8 cellular contexts compared by ENCODE assay signal in genomic region chr19:55258828-55259539, GRCh38. TPM values are rescaled to one million over a fixed set of nuclear protein-coding genes. Genes with fewer than 3 reads are reported as not detected.
DNase-seq lines count a peak whose midpoint lies in the region; ATAC-seq and TF ChIP-seq lines count a peak whose summit lies in the region.

Gene PPP6R1 (minus strand): TSS chr19:55259017. CDS start chr19:55247103, 11,914 bp downstream.

- DNase-seq in GM13976 (ENCODE audit: low spot score): peak; percentile 98
- DNase-seq in NCI-H146 treated with DMSO at 0.1 percent for 48 hours (lab: John Stamatoyannopoulos, UW; ENCODE audit: unreplicated experiment): peak; percentile 98
- DNase-seq in amniotic epithelial cell (ENCODE audit: low read depth): peak; percentile 99
- DNase-seq in heart right ventricle: peak; percentile 98
- DNase-seq in posterior cingulate gyrus: peak; percentile 94 to 99 (median 96)
- DNase-seq in upper lobe of left lung: peak; percentile 95 to 99

- peak; percentile 62 for ATAC-seq in HG02870 (IDR thresholded peaks at IDR 0.05; ENCODE audit: unreplicated experiment)
- peak; percentile 94 to 98 (median 96) for ATAC-seq in heart right ventricle
- peak; percentile 95 to 97 for ATAC-seq in upper lobe of left lung (ENCODE audit: low FRiP score in 2 of 2)

- H3K9me3 ChIP-seq in heart right ventricle: no peaks in the 10 kb centered on the region
- H3K9me3 ChIP-seq in upper lobe of left lung: no peaks in the 10 kb centered on the region

- no peak for TF ChIP-seq CTCF in GM13976 (IDR thresholded peaks at IDR 0.05; ENCODE audit: borderline replicate concordance, control extremely low read depth, extremely low read depth, insufficient read depth, missing control alignments)
- TF ChIP-seq CTCF in heart right ventricle (IDR thresholded peaks at IDR 0.05): no peak
- peak in 3 of 6 experiments; percentile 10 to 64 (median 34) for TF ChIP-seq CTCF in upper lobe of left lung (IDR thresholded peaks at IDR 0.05)

- intact Hi-C loops in T-helper 1 cell treated with Interleukin-12 subunit alpha and Interleukin-12 subunit beta and Interleukin-4 antibody, amounts not matched to agents 30 ng/mL and 1 ng/mL, for 36 hours (cut with micrococcal nuclease): loop anchor here (1.0 to 10.0 kb wide), 18 partner anchors 21 to 1124 kb away; partner anchors contain the start of genes CNOT3, DNAAF3, FIZ1 and HSPBP1
- intact Hi-C loops in heart right ventricle (cut with DNase I): loop anchor here in 2 of 10 donors (5.0 kb wide), 2 partner anchors 42 to 148 kb away; partner anchors contain the start of gene UBE2S (in 1 of the 2)
- intact Hi-C loops in posterior cingulate gyrus (cut with DNase I): loop anchor here (2.0 kb wide), 1 partner anchor 42 kb away; no protein-coding TSS in a partner anchor

- H3K36me3 ChIP-seq in heart right ventricle (peaks cover 0 to 10% (median 0%) of the 10 kb centered on the region in 9 donors), upper lobe of left lung (peaks cover 0 to 5% (median 0%) of the 10 kb centered on the region in 4 donors)

- H3K4me3 ChIP-seq in heart right ventricle (peak within 1 kb of the TSS; percentile 68 to 99 (median 94)), upper lobe of left lung (peak within 1 kb of the TSS; percentile 92 to 98 (median 98))

- 0% methylated on average over 72 to 76 of the region's 76 CpGs for WGBS in heart right ventricle, 2 donors
- 0% methylated on average over 35 to 49 of the region's 76 CpGs for WGBS in upper lobe of left lung, 2 donors

- peak; percentile 68 to 94 (median 82) for TF ChIP-seq POLR2A in upper lobe of left lung (IDR thresholded peaks at IDR 0.05)

- H3K4me1 ChIP-seq in heart right ventricle (peaks cover 11 to 51% (median 48%) of the 10 kb centered on the region in 9 donors), upper lobe of left lung (peaks cover 33 to 50% (median 37%) of the 10 kb centered on the region in 4 donors)

- in situ Hi-C loops in GM13976 (cut with MboI; ENCODE audit: low sequenced_read_pairs, unreplicated experiment): no loop called here

- H3K27me3 ChIP-seq in heart right ventricle (no peaks in the 10 kb centered on the region), upper lobe of left lung (no peaks in the 10 kb centered on the region)

- H3K27ac ChIP-seq in heart right ventricle (peak within 1 kb of the TSS; percentile 78 to 98 (median 92)), upper lobe of left lung (peak within 1 kb of the TSS; percentile 90 to 95 (median 93))

- TF ChIP-seq EP300 in upper lobe of left lung (IDR thresholded peaks at IDR 0.05): peak in 1 of 4 donors; percentile 13

RNA-seq across cellular contexts. Expression of gene PPP6R1, which starts in this region (rescaled TPM):
- total RNA-seq in T-helper 1 cell treated with Interleukin-12 subunit alpha and Interleukin-12 subunit beta and Interleukin-4 antibody, amounts not matched to agents 30 ng/mL and 1 ng/mL, for 36 hours: 242 and 247 TPM in 2 replicates
- 10 to 100 TPM; 31.1 to 51.3 (median 39.0) TPM for total RNA-seq in heart right ventricle
- polyA plus RNA-seq in heart right ventricle: 10 to 100 TPM; 36.8 to 38.0 TPM
- 100 to 1,000 TPM in 1 of 6 donors, 10 to 100 TPM in 5; 49.0 to 104 (median 76.7) TPM for total RNA-seq in upper lobe of left lung

Comparison
In these comparisons a context has a peak if more than half of its experiments do, and no peak if none do; other contexts are left out.
1. Peak in every context shown above with its lines: DNase-seq, ATAC-seq, H3K4me3 ChIP-seq and H3K27ac ChIP-seq.